8 cellular contexts compared by ENCODE assay signal in genomic region chr1:9181176-9181906, GRCh38.
DNase-seq lines count a peak whose midpoint lies in the region; ATAC-seq and TF ChIP-seq lines count a peak whose summit lies in the region.

No MANE protein-coding gene starts in this region.

- no peaks in the 10 kb centered on the region for H3K9me3 ChIP-seq in mucosa of stomach (ENCODE audit: control insufficient read depth, low read length)

- ATAC-seq in GM19455 (IDR thresholded peaks at IDR 0.05; ENCODE audit: unreplicated experiment), result peak; percentile 44

- no peaks in the 10 kb centered on the region for H3K27me3 ChIP-seq in mucosa of stomach (ENCODE audit: control insufficient read depth, insufficient read depth, low read length)

- peak overlapping the region; percentile 94 for H3K9ac ChIP-seq in mucosa of stomach (ENCODE audit: low read length)

- peaks cover 38% of the 10 kb centered on the region for H3K4me1 ChIP-seq in mucosa of stomach (ENCODE audit: control insufficient read depth, insufficient read depth, low read length)

- peak; percentile 91 for TF ChIP-seq CTCF in epithelial cell of esophagus (IDR thresholded peaks at IDR 0.05; ENCODE audit: insufficient read depth, low read depth, low read length, missing control alignments)

- DNase-seq in AG20443 (ENCODE audit: low spot score) (peak; percentile 86), NCI-H226 (peak; percentile 39), epithelial cell of esophagus (ENCODE audit: low read depth) (peak; percentile 58), NCI-H146 treated with DMSO at 0.1 percent for 48 hours (lab: John Stamatoyannopoulos, UW; ENCODE audit: unreplicated experiment) (no peak)
- peak; percentile 97 for DNase-seq in activated CD8-positive, alpha-beta memory T cell treated with anti-CD3 and anti-CD28 coated beads, Interleukin-2, amount 50 U/mL, for 48 hours
- peak; percentile 65 for DNase-seq in stimulated activated CD8-positive, alpha-beta memory T cell treated with anti-CD3 and anti-CD28 coated beads, Interleukin-7, amount 100 ng/mL, for 24 hours (ENCODE audit: low read depth)

- H3K4me3 ChIP-seq in epithelial cell of esophagus (ENCODE audit: low read length), result peak overlapping the region; percentile 94
- peak overlapping the region; percentile 94 for H3K4me3 ChIP-seq in mucosa of stomach (ENCODE audit: low read length)

- no peaks in the 10 kb centered on the region for H3K36me3 ChIP-seq in mucosa of stomach (ENCODE audit: control insufficient read depth, insufficient read depth, low read length)
